ENCODE assay signal across 12 cellular contexts in the genomic region with DNA sequence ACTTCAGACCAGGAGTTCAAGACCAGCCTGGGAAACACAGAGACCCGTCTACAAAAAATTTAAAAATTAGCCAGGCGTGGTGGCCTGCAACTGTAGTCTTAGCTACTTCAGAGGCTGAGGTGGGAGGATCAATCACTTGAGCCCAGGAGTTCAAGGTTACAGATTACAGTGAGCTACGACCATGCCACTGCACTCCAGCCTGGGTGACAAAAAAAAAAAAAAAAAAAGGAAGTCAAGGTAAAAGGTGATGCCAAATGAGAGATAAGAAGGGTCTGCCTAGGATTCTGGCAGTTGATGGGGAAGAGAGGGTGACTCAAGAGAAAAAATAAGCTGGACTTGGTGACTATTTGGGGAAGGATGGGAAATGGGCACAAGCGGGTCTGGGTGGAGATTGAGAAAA. TPM values are rescaled to one million over a fixed set of nuclear protein-coding genes. Genes with fewer than 3 reads are reported as not detected.
DNase-seq lines count a peak whose midpoint lies in the region; ATAC-seq and TF ChIP-seq lines count a peak whose summit lies in the region.
"Had no signal": no experiment of that assay in that cellular context is flagged by ENCODE, and none has a peak within 500 bp of the region (broad histone marks: within the 10 kb centered on the region; RNA-seq: fewer than 3 reads in every experiment).

No MANE protein-coding gene starts in this region.

- no peak for TF ChIP-seq POLR2A in heart left ventricle (IDR thresholded peaks at IDR 0.05)
- TF ChIP-seq POLR2A in uterus (IDR thresholded peaks at IDR 0.05) = no peak

- H3K4me1 ChIP-seq in right atrium auricular region (peaks cover 0 to 61% of the 10 kb centered on the region in 2 donors), heart left ventricle (peaks cover 9 to 74% (median 38%) of the 10 kb centered on the region in 12 donors), muscle layer of colon (ENCODE audit: insufficient read depth, low read length) (peaks cover 15% of the 10 kb centered on the region), uterus (peaks cover 0 to 3% of the 10 kb centered on the region in 2 donors)

- no peak for ATAC-seq in heart left ventricle
- no peak for ATAC-seq in GM21723 (IDR thresholded peaks at IDR 0.05; ENCODE audit: unreplicated experiment)

- peak overlapping the region; percentile 45 for H3K27ac Mint-ChIP-seq in activated T-helper 1 cell treated with anti-CD3 and anti-CD28 coated beads, Interleukin-12 subunit alpha, Interleukin-12 subunit beta, Interleukin-2, Interleukin-4 antibody, amounts not matched to agents 30 ng/mL and 10 ng/mL and 1 ng/mL, durations not matched to agents 14 hours and 24 hours and 36 hours

- intact Hi-C loops in heart left ventricle (cut with DNase I) (loop anchor here (2.0 to 10.0 kb wide), 9 partner anchors 31 to 417 kb away; a partner anchor contains a TSS), uterus (cut with DNase I; ENCODE audit: low total_unique reads) (loop anchor here (10.0 kb wide), 1 partner anchor 147 kb away; a partner anchor contains a TSS)
- intact Hi-C loops in activated T-helper 1 cell treated with anti-CD3 and anti-CD28 coated beads, Interleukin-12 subunit alpha, Interleukin-12 subunit beta, Interleukin-2, Interleukin-4 antibody, amounts not matched to agents 30 ng/mL and 10 ng/mL and 1 ng/mL, durations not matched to agents 14 hours and 24 hours and 36 hours (cut with micrococcal nuclease) = loop anchor here (1.0 to 5.0 kb wide), 2 partner anchors 7 to 420 kb away; a partner anchor contains a TSS

- H3K27me3 Mint-ChIP-seq in activated T-helper 1 cell treated with anti-CD3 and anti-CD28 coated beads, Interleukin-12 subunit alpha, Interleukin-12 subunit beta, Interleukin-2, Interleukin-4 antibody, amounts not matched to agents 30 ng/mL and 10 ng/mL and 1 ng/mL, durations not matched to agents 14 hours and 24 hours and 36 hours (ENCODE audit: insufficient read depth) = no peaks in the 10 kb centered on the region

- peak overlapping the region; percentile 78 to 83 for H3K27ac ChIP-seq in right atrium auricular region
- H3K27ac ChIP-seq in heart left ventricle = peak overlapping the region in 4 of 12 donors; percentile 68 to 87 (median 80)
- H3K27ac ChIP-seq in muscle layer of colon (ENCODE audit: low read depth, low read length) = peak overlapping the region; percentile 10
- H3K27ac ChIP-seq in uterus = peak overlapping the region; percentile 85 to 86

- WGBS in heart left ventricle, 4 donors = 83 to 87% (median 85%) methylated on average over 4 of the region's 4 CpGs

- peak overlapping the region; percentile 38 for H3K4me3 Mint-ChIP-seq in activated T-helper 1 cell treated with anti-CD3 and anti-CD28 coated beads, Interleukin-12 subunit alpha, Interleukin-12 subunit beta, Interleukin-2, Interleukin-4 antibody, amounts not matched to agents 30 ng/mL and 10 ng/mL and 1 ng/mL, durations not matched to agents 14 hours and 24 hours and 36 hours

- H3K4me1 Mint-ChIP-seq in activated T-helper 1 cell treated with anti-CD3 and anti-CD28 coated beads, Interleukin-12 subunit alpha, Interleukin-12 subunit beta, Interleukin-2, Interleukin-4 antibody, amounts not matched to agents 30 ng/mL and 10 ng/mL and 1 ng/mL, durations not matched to agents 14 hours and 24 hours and 36 hours (ENCODE audit: low read depth) = peaks cover 65% of the 10 kb centered on the region

- DNase-seq in right atrium auricular region (ENCODE audit: low spot score) (no peak), heart left ventricle (no peak), uterus (no peak), NCI-H526 (lab: John Stamatoyannopoulos, UW) (no peak), GM13976 (ENCODE audit: low spot score) (no peak)
- DNase-seq in activated T-helper 1 cell treated with anti-CD3 and anti-CD28 coated beads, Interleukin-12 subunit alpha, Interleukin-12 subunit beta, Interleukin-2, Interleukin-4 antibody, amounts not matched to agents 30 ng/mL and 10 ng/mL and 1 ng/mL, durations not matched to agents 14 hours and 24 hours and 36 hours (ENCODE audit: low spot score) = no peak
- DNase-seq: NCI-H1092, NCI-H446 had no signal

- no peaks in the 10 kb centered on the region for H3K9me3 Mint-ChIP-seq in activated T-helper 1 cell treated with anti-CD3 and anti-CD28 coated beads, Interleukin-12 subunit alpha, Interleukin-12 subunit beta, Interleukin-2, Interleukin-4 antibody, amounts not matched to agents 30 ng/mL and 10 ng/mL and 1 ng/mL, durations not matched to agents 14 hours and 24 hours and 36 hours

- in situ Hi-C loops in GM13976 (cut with MboI; ENCODE audit: low sequenced_read_pairs, unreplicated experiment) = no loop called here

- TF ChIP-seq CTCF in right atrium auricular region (IDR thresholded peaks at IDR 0.05) (no peak), heart left ventricle (IDR thresholded peaks at IDR 0.05) (no peak), uterus (IDR thresholded peaks at IDR 0.05) (no peak), GM13976 (IDR thresholded peaks at IDR 0.05; ENCODE audit: borderline replicate concordance, control extremely low read depth, extremely low read depth, insufficient read depth, missing control alignments) (no peak)

- peaks cover 8% of the 10 kb centered on the region for H3K36me3 Mint-ChIP-seq in activated T-helper 1 cell treated with anti-CD3 and anti-CD28 coated beads, Interleukin-12 subunit alpha, Interleukin-12 subunit beta, Interleukin-2, Interleukin-4 antibody, amounts not matched to agents 30 ng/mL and 10 ng/mL and 1 ng/mL, durations not matched to agents 14 hours and 24 hours and 36 hours (ENCODE audit: low read depth)

- H3K36me3 ChIP-seq in right atrium auricular region (no peaks in the 10 kb centered on the region), heart left ventricle (no peaks in the 10 kb centered on the region), muscle layer of colon (ENCODE audit: insufficient read depth, low read length) (no peaks in the 10 kb centered on the region), uterus (no peaks in the 10 kb centered on the region)
- H3K36me3 ChIP-seq: vagina had no signal

- H3K9ac ChIP-seq in muscle layer of colon (ENCODE audit: low read length) = no peak overlapping the region

- H3K9me3 ChIP-seq in right atrium auricular region (no peaks in the 10 kb centered on the region), heart left ventricle (no peaks in the 10 kb centered on the region), muscle layer of colon (ENCODE audit: low read length) (no peaks in the 10 kb centered on the region), uterus (no peaks in the 10 kb centered on the region)
- H3K9me3 ChIP-seq: vagina had no signal

- H3K27me3 ChIP-seq in right atrium auricular region = no peaks in the 10 kb centered on the region
- H3K27me3 ChIP-seq in heart left ventricle = no peaks in the 10 kb centered on the region
- no peaks in the 10 kb centered on the region for H3K27me3 ChIP-seq in muscle layer of colon (ENCODE audit: control insufficient read depth in 1 of 2, insufficient read depth in 2 of 2, low read length in 2 of 2)
- H3K27me3 ChIP-seq in uterus = no peaks in the 10 kb centered on the region
- H3K27me3 ChIP-seq: vagina had no signal

- H3K4me3 ChIP-seq in right atrium auricular region (no peak overlapping the region), heart left ventricle (no peak overlapping the region), muscle layer of colon (ENCODE audit: low read depth in 1 of 2, low read length in 2 of 2) (no peak overlapping the region), uterus (no peak overlapping the region)
- H3K4me3 ChIP-seq: lung had no signal

RNA-seq across cellular contexts. Expression of a gene that starts 32.5 kb away (rescaled TPM):
- total RNA-seq in right atrium auricular region = 100 to 1,000 TPM; 159 to 219 TPM
- 100 to 1,000 TPM; 241 to 340 (median 300) TPM for total RNA-seq in heart left ventricle
- polyA plus RNA-seq in heart left ventricle = 100 to 1,000 TPM in 1 of 2 donors, 10 to 100 TPM in 1; 83.5 to 306 TPM
- 38.2 and 40.5 TPM in 2 replicates for total RNA-seq in activated T-helper 1 cell treated with anti-CD3 and anti-CD28 coated beads, Interleukin-12 subunit alpha, Interleukin-12 subunit beta, Interleukin-2, Interleukin-4 antibody, amounts not matched to agents 30 ng/mL and 10 ng/mL and 1 ng/mL, durations not matched to agents 14 hours and 24 hours and 36 hours
- 100 to 1,000 TPM in 1 of 4 donors, 10 to 100 TPM in 3; 33.2 to 104 (median 59.3) TPM for total RNA-seq in uterus
